8 cellular contexts compared by ENCODE assay signal in genomic region chr1:48470506-48470905, GRCh38. TPM values are rescaled to one million over a fixed set of nuclear protein-coding genes. Genes with fewer than 3 reads are reported as not detected.
DNase-seq lines count a peak whose midpoint lies in the region; ATAC-seq, FAIRE-seq and TF ChIP-seq lines count a peak whose summit lies in the region.

No MANE protein-coding gene starts in this region.

- H3K9ac ChIP-seq in liver (ENCODE audit: low read depth in 1 of 2, low read length in 2 of 2): peak overlapping the region in 1 of 2 donors; percentile 36

- H3K9me3 ChIP-seq in liver (ENCODE audit: control insufficient read depth in 4 of 4, low read length in 3 of 4): peaks cover 0 to 5% (median 0%) of the 10 kb centered on the region in 4 donors

- TF ChIP-seq CTCF in bronchial epithelial cell (IDR thresholded peaks at IDR 0.05; ENCODE audit: insufficient read depth, low read length, severe bottlenecking) (no peak), liver (IDR thresholded peaks at IDR 0.05; ENCODE audit: low read depth, low read length, missing input control) (no peak)

- H3K27me3 ChIP-seq in bronchial epithelial cell (ENCODE audit: control insufficient read depth, insufficient read depth, low read length) (no peaks in the 10 kb centered on the region), liver (ENCODE audit: control insufficient read depth in 4 of 4, insufficient read depth in 4 of 4, low read length in 3 of 4) (no peaks in the 10 kb centered on the region)

- ATAC-seq in HG03039 (IDR thresholded peaks at IDR 0.05; ENCODE audit: unreplicated experiment): no peak

- no peak for DNase-seq in activated T-cell treated with anti-CD3 and anti-CD28 coated beads, Interleukin-2, amount 50 U/mL, for 24 hours
- DNase-seq in activated T-cell treated with anti-CD3 and anti-CD28 coated beads for 4 hours (no peak), bronchial epithelial cell (ENCODE audit: low read depth) (peak; percentile 21), substantia nigra (lab: John Stamatoyannopoulos, UW) (peak in 34 of 49 donors; percentile 5 to 81 (median 26)), SKM-1 (lab: John Stamatoyannopoulos, UW; ENCODE audit: unreplicated experiment) (no peak)
- DNase-seq in activated CD4-positive, alpha-beta T cell treated with anti-CD3 and anti-CD28 coated beads, Interleukin-2, amount 50 U/mL, for 4 hours: no peak

- H3K27ac ChIP-seq in liver (ENCODE audit: low read depth in 1 of 2, low read length in 2 of 2) (peak overlapping the region; percentile 23 to 33), substantia nigra (ENCODE audit: low read depth, low read length, poor library complexity, severe bottlenecking) (peak overlapping the region; percentile 92)

- H3K4me3 ChIP-seq in bronchial epithelial cell (ENCODE audit: low read depth, low read length) (no peak overlapping the region), liver (ENCODE audit: low read depth in 1 of 3, low read length in 3 of 3) (no peak overlapping the region)

- no peak for TF ChIP-seq RAD21 in liver (IDR thresholded peaks at IDR 0.05)

- WGBS in liver: 56% methylated on average over 6 of the region's 6 CpGs

- peaks cover 4% of the 10 kb centered on the region for H3K36me3 Mint-ChIP-seq in activated T-cell treated with anti-CD3 and anti-CD28 coated beads, Interleukin-2, amount 50 U/mL, for 24 hours (ENCODE audit: low read depth)

- no peaks in the 10 kb centered on the region for H3K9me3 Mint-ChIP-seq in activated T-cell treated with anti-CD3 and anti-CD28 coated beads, Interleukin-2, amount 50 U/mL, for 24 hours

- peaks cover 30% of the 10 kb centered on the region for H3K27me3 Mint-ChIP-seq in activated T-cell treated with anti-CD3 and anti-CD28 coated beads, Interleukin-2, amount 50 U/mL, for 24 hours

- H3K4me1 ChIP-seq in liver (ENCODE audit: control insufficient read depth in 4 of 4, insufficient read depth in 4 of 4, low read length in 3 of 4): peaks cover 4 to 15% (median 7%) of the 10 kb centered on the region in 4 donors

- no peaks in the 10 kb centered on the region for H3K36me3 ChIP-seq in bronchial epithelial cell (ENCODE audit: control insufficient read depth, insufficient read depth, low read length)
- H3K36me3 ChIP-seq in liver (ENCODE audit: control insufficient read depth in 4 of 4, insufficient read depth in 3 of 4, low read depth in 1 of 4, low read length in 3 of 4): no peaks in the 10 kb centered on the region

- peaks cover 30% of the 10 kb centered on the region for H3K4me1 Mint-ChIP-seq in activated T-cell treated with anti-CD3 and anti-CD28 coated beads, Interleukin-2, amount 50 U/mL, for 24 hours (ENCODE audit: low read depth)

- H3K4me3 Mint-ChIP-seq in activated T-cell treated with anti-CD3 and anti-CD28 coated beads, Interleukin-2, amount 50 U/mL, for 24 hours: peak overlapping the region; percentile 86

- FAIRE-seq in bronchial epithelial cell (lab: Jason Lieb, UNC): no peak

- no peak overlapping the region for H3K27ac Mint-ChIP-seq in activated T-cell treated with anti-CD3 and anti-CD28 coated beads, Interleukin-2, amount 50 U/mL, for 24 hours

TF ChIP-seq in liver, 16 proteins besides CTCF, POLR2A, EP300 and RAD21:
- TF ChIP-seq JUND (IDR thresholded peaks at IDR 0.05): no peak
- TF ChIP-seq FOXA2 (IDR thresholded peaks at IDR 0.05): no peak
- no peak for TF ChIP-seq TAF1 (conservative IDR thresholded peaks at IDR 0.05)
- no peak for TF ChIP-seq ATF3 (IDR thresholded peaks at IDR 0.05)
- no peak for TF ChIP-seq EGR1 (IDR thresholded peaks at IDR 0.05; ENCODE audit: low read depth in 2 of 2)
- TF ChIP-seq FOXA1 (IDR thresholded peaks at IDR 0.05): no peak
- no peak for TF ChIP-seq SP1 (IDR thresholded peaks at IDR 0.05)
- no peak for TF ChIP-seq ZBTB33 (IDR thresholded peaks at IDR 0.05)
- no peak for TF ChIP-seq YY1 (IDR thresholded peaks at IDR 0.05)
- no peak for TF ChIP-seq MAX (IDR thresholded peaks at IDR 0.05)
- no peak for TF ChIP-seq REST (IDR thresholded peaks at IDR 0.05)
- no peak for TF ChIP-seq RXRA (IDR thresholded peaks at IDR 0.05)
- TF ChIP-seq HNF4A (conservative IDR thresholded peaks at IDR 0.05): no peak
TF ChIP-seq in liver: peak in this region for 0.

RNA-seq across cellular contexts. Expression of gene SPATA6, which starts 1.5 kb away (rescaled TPM):
- total RNA-seq in bronchial epithelial cell (0.79 and 2.0 TPM in 2 replicates), liver (1 to 10 TPM; 1.7 to 3.0 TPM)
- polyA plus RNA-seq in liver: 1 to 10 TPM; 1.1 to 5.5 TPM

Comparison
In these comparisons a context has a peak if more than half of its experiments do, and no peak if none do; other contexts are left out.
1. DNase-seq: peak in bronchial epithelial cell (single experiment) and substantia nigra (34 of 49); none in activated T-cell treated with anti-CD3 and anti-CD28 coated beads, Interleukin-2, amount 50 U/mL, for 24 hours (single experiment), activated T-cell treated with anti-CD3 and anti-CD28 coated beads for 4 hours (single experiment), SKM-1 (single experiment) and activated CD4-positive, alpha-beta T cell treated with anti-CD3 and anti-CD28 coated beads, Interleukin-2, amount 50 U/mL, for 4 hours (0 of 2).